21 cellular contexts compared by ENCODE assay signal in the genomic region with DNA sequence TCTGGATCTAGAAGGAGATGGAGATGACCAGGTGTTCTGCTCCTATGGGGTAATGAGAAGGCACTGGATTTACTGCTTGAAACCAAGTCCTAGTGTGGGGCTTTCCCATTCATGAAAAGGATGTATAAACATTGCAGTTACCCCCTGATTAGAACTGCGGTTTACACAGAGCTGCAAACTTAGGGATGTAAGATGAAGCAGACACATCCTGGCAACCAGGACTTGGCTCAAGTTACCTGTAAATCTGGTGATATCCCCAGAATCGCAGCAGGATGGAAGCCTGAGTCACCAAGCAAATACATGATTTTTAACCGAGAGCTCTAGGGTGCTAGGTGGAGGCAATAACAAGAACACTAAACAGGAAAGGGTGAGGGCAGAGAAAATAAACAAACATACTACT.
A peak's percentile ranks its signal among the peaks of the same experiment; 100 is the strongest.
DNase-seq lines count a peak whose midpoint lies in the region; ATAC-seq and TF ChIP-seq lines count a peak whose summit lies in the region.
"Had no signal": no experiment of that assay in that cellular context is flagged by ENCODE, and none has a peak within 500 bp of the region (broad histone marks: within the 10 kb centered on the region; RNA-seq: fewer than 3 reads in every experiment).

No MANE protein-coding gene starts in this region.

- no CpG with 5 or more reads among the region's 3 CpGs for WGBS in IMR-90 (ENCODE audit: extremely low coverage in 2 of 2, insufficient read length in 1 of 2), 2 experiments
- WGBS in esophagus muscularis mucosa: 73% methylated on average over 3 of the region's 3 CpGs
- no CpG with 5 or more reads among the region's 3 CpGs for WGBS in mesendoderm (ENCODE audit: extremely low coverage, insufficient coverage, low lambda C conversion rate)
- WGBS in right cardiac atrium: 85% methylated on average over 3 of the region's 3 CpGs

- no peaks in the 10 kb centered on the region for H3K36me3 ChIP-seq in IMR-90 (ENCODE audit: control insufficient read depth, insufficient read depth, low read length)
- H3K36me3 ChIP-seq in adipocyte (ENCODE audit: control insufficient read depth, insufficient read depth, low read length, severe bottlenecking): no peaks in the 10 kb centered on the region
- no peaks in the 10 kb centered on the region for H3K36me3 ChIP-seq in esophagus muscularis mucosa
- no peaks in the 10 kb centered on the region for H3K36me3 ChIP-seq in mesendoderm (ENCODE audit: control insufficient read depth, insufficient read depth, low read length)
- H3K36me3 ChIP-seq: cardiac muscle cell had no signal

- dilution Hi-C loops in IMR-90 (cut with HindIII; ENCODE audit: low sequenced_read_pairs, unreplicated experiment): no loop called here

- no peak overlapping the region for H4K8ac ChIP-seq in IMR-90 (ENCODE audit: low read depth in 2 of 2, low read length in 2 of 2)
- no peak overlapping the region for H4K8ac ChIP-seq in mesendoderm (ENCODE audit: low read depth, low read length)

- H3K4me1 ChIP-seq in IMR-90 (ENCODE audit: control insufficient read depth, insufficient read depth, low read length) (no peaks in the 10 kb centered on the region), adipocyte (ENCODE audit: control insufficient read depth, insufficient read depth, low read length) (no peaks in the 10 kb centered on the region), esophagus muscularis mucosa (no peaks in the 10 kb centered on the region), mesendoderm (ENCODE audit: control insufficient read depth, low read depth, low read length) (no peaks in the 10 kb centered on the region), right cardiac atrium (ENCODE audit: control insufficient read depth, insufficient read depth, low read length) (no peaks in the 10 kb centered on the region)

- no peak for TF ChIP-seq CTCF in IMR-90 (conservative IDR thresholded peaks at IDR 0.05; ENCODE audit: low read depth, low read length)
- TF ChIP-seq CTCF in esophagus muscularis mucosa (IDR thresholded peaks at IDR 0.05): no peak

- no peaks in the 10 kb centered on the region for H3K27me3 ChIP-seq in IMR-90 (ENCODE audit: control insufficient read depth, insufficient read depth, low read length)
- peaks cover 9% of the 10 kb centered on the region for H3K27me3 ChIP-seq in adipocyte (replicated peaks; ENCODE audit: control insufficient read depth, insufficient read depth, low read length)
- no peaks in the 10 kb centered on the region for H3K27me3 ChIP-seq in esophagus muscularis mucosa
- no peaks in the 10 kb centered on the region for H3K27me3 ChIP-seq in mesendoderm (ENCODE audit: insufficient read depth, low read length, poor library complexity)
- H3K27me3 ChIP-seq in right cardiac atrium (ENCODE audit: control insufficient read depth, insufficient read depth): no peaks in the 10 kb centered on the region
- H3K27me3 ChIP-seq: cardiac muscle cell had no signal

- intact Hi-C loops in IMR-90 (cut with micrococcal nuclease): no loop called here
- intact Hi-C loops in esophagus muscularis mucosa (cut with DNase I): no loop called here
- intact Hi-C loops in left cardiac atrium (cut with DNase I): no loop called here
- intact Hi-C loops in right cardiac atrium (cut with DNase I): no loop called here

- TF ChIP-seq RAD21 in IMR-90 (IDR thresholded peaks at IDR 0.05; ENCODE audit: low read length): no peak

- no peak overlapping the region for H4K91ac ChIP-seq in IMR-90 (ENCODE audit: insufficient read depth, low read depth, low read length)

- H2BK120ac ChIP-seq in IMR-90 (ENCODE audit: low read depth, low read length): no peak overlapping the region
- no peak overlapping the region for H2BK120ac ChIP-seq in mesendoderm (ENCODE audit: low read depth, low read length)

- no peaks in the 10 kb centered on the region for H3K79me1 ChIP-seq in IMR-90 (ENCODE audit: low read depth in 1 of 2, low read length in 2 of 2)
- H3K79me1 ChIP-seq in mesendoderm (ENCODE audit: low read length): no peaks in the 10 kb centered on the region

- no peak overlapping the region for H3K18ac ChIP-seq in IMR-90 (ENCODE audit: low read depth, low read length)
- H3K18ac ChIP-seq in mesendoderm (ENCODE audit: low read length): no peak overlapping the region

- TF ChIP-seq POLR2A in IMR-90 (IDR thresholded peaks at IDR 0.05; ENCODE audit: low read depth, low read length) (no peak), esophagus muscularis mucosa (IDR thresholded peaks at IDR 0.05; ENCODE audit: low read depth) (no peak)

- no peak overlapping the region for H3K4ac ChIP-seq in IMR-90 (ENCODE audit: low read depth, low read length)
- H3K4ac ChIP-seq in mesendoderm (ENCODE audit: low read depth, low read length): no peak overlapping the region

- in situ Hi-C loops in IMR-90 (cut with MboI; ENCODE audit: low sequenced_read_pairs): no loop called here

- POLR2A ChIA-PET in IMR-90 (lab: Charles Lee; ENCODE audit: unreplicated experiment): no interaction called here

- TF ChIP-seq EP300 in esophagus muscularis mucosa (IDR thresholded peaks at IDR 0.05): no peak

- ATAC-seq in IMR-90 (ENCODE audit: low read depth): no peak
- ATAC-seq in left cardiac atrium: no peak
- ATAC-seq in right cardiac atrium: no peak
- ATAC-seq: activated CD8-positive, alpha-beta memory T cell treated with anti-CD3 and anti-CD28 coated beads, Interleukin-2, amount 10 ng/mL, durations not matched to agents 7 days and 5 days; left lobe of liver had no signal

- H2AK9ac ChIP-seq in IMR-90 (replicated peaks; ENCODE audit: low read depth, low read length, poor library complexity): no peak overlapping the region

- no peaks in the 10 kb centered on the region for H3K9me1 ChIP-seq in IMR-90 (ENCODE audit: insufficient read depth, low read length)

- H3K79me2 ChIP-seq in mesendoderm (ENCODE audit: control insufficient read depth, insufficient read depth, low read length): no peaks in the 10 kb centered on the region

- no peak overlapping the region for H3K23ac ChIP-seq in IMR-90 (ENCODE audit: low read depth, low read length)
- no peak overlapping the region for H3K23ac ChIP-seq in mesendoderm (ENCODE audit: low read length)

- DNase-seq in DMS53 (lab: John Stamatoyannopoulos, UW): peak; percentile 83
- DNase-seq in IMR-90: peak; percentile 36
- peak; percentile 14 for DNase-seq in adipocyte (ENCODE audit: low read depth)
- DNase-seq in esophagus muscularis mucosa (ENCODE audit: extremely low spot score): peak; percentile 34
- no peak for DNase-seq in NCI-H524 (lab: John Stamatoyannopoulos, UW)
- DNase-seq in mesendoderm: no peak
- DNase-seq in left cardiac atrium: no peak
- DNase-seq in right cardiac atrium: no peak
- DNase-seq: activated CD4-positive, alpha-beta T cell treated with anti-CD3 and anti-CD28 coated beads for 48 hours; activated CD8-positive, alpha-beta memory T cell treated with anti-CD3 and anti-CD28 coated beads, Interleukin-2, amount 10 ng/mL, durations not matched to agents 7 days and 5 days; DMS 273 treated with DMSO at 0.1 percent for 48 hours; H9; NCI-H146; NCI-H2171; NCI-H69; nephron progenitor cell; OCI-M1; stimulated activated naive CD4-positive, alpha-beta T cell; T-helper 1 cell had no signal

- H2BK5ac ChIP-seq in IMR-90 (ENCODE audit: low read depth, low read length, poor library complexity, severe bottlenecking) (no peak overlapping the region), mesendoderm (ENCODE audit: low read length) (no peak overlapping the region)

- peak overlapping the region; percentile 22; the same call in 1 of the 2 replicates for H3K4me2 ChIP-seq in IMR-90 (ENCODE audit: low read depth, low read length)
- no peak overlapping the region for H3K4me2 ChIP-seq in mesendoderm (ENCODE audit: low read length)

- H2BK15ac ChIP-seq in IMR-90 (ENCODE audit: low read depth, low read length) (no peak overlapping the region), mesendoderm (replicated peaks; ENCODE audit: low read depth) (no peak overlapping the region)

- H2AFZ ChIP-seq in IMR-90 (replicated peaks; ENCODE audit: low read length, poor library complexity): peak overlapping the region; percentile 67

- H3K27ac ChIP-seq in IMR-90 (ENCODE audit: insufficient read depth, low read length) (no peak overlapping the region), esophagus muscularis mucosa (replicated peaks in 1 of 4) (no peak overlapping the region), mesendoderm (ENCODE audit: low read depth, low read length) (no peak overlapping the region), right cardiac atrium (ENCODE audit: low read length) (no peak overlapping the region)
- H3K27ac ChIP-seq: cardiac muscle cell had no signal

- H3K9me3 ChIP-seq in IMR-90 (ENCODE audit: control insufficient read depth, insufficient read depth, low read length) (no peaks in the 10 kb centered on the region), adipocyte (ENCODE audit: control insufficient read depth, low read length) (no peaks in the 10 kb centered on the region), esophagus muscularis mucosa (no peaks in the 10 kb centered on the region), right cardiac atrium (ENCODE audit: control insufficient read depth, low read length) (no peaks in the 10 kb centered on the region)

- no peaks in the 10 kb centered on the region for H4K20me1 ChIP-seq in IMR-90 (ENCODE audit: insufficient read depth, low read length)

- H3K14ac ChIP-seq in IMR-90 (replicated peaks; ENCODE audit: low read depth, low read length): no peak overlapping the region

- no TSS peak for BruUV-seq in IMR-90 (replicated peaks; lab: Mats Ljungman, UMichigan)

- CTCF ChIA-PET in IMR-90 (lab: Yijun Ruan, JAX): no interaction called here

- H3K4me3 ChIP-seq in IMR-90 (ENCODE audit: insufficient read depth, low read depth, low read length) (no peak overlapping the region), adipocyte (ENCODE audit: low read length) (no peak overlapping the region), esophagus muscularis mucosa (no peak overlapping the region), mesendoderm (ENCODE audit: low read length) (no peak overlapping the region), right cardiac atrium (ENCODE audit: low read length) (no peak overlapping the region)
- H3K4me3 ChIP-seq: cardiac muscle cell had no signal

- H2AK5ac ChIP-seq in IMR-90 (ENCODE audit: low read depth, low read length) (no peak overlapping the region), mesendoderm (ENCODE audit: low read length) (no peak overlapping the region)

- no peak overlapping the region for H3K9ac ChIP-seq in IMR-90 (ENCODE audit: low read depth, low read length)
- no peak overlapping the region for H3K9ac ChIP-seq in adipocyte (ENCODE audit: low read length)
- no peak overlapping the region for H3K9ac ChIP-seq in mesendoderm (ENCODE audit: low read length)

- H2BK20ac ChIP-seq in IMR-90 (ENCODE audit: low read depth, low read length): no peak overlapping the region

- no peak overlapping the region for H4K5ac ChIP-seq in IMR-90 (ENCODE audit: low read depth, low read length)
- no peak overlapping the region for H4K5ac ChIP-seq in mesendoderm (ENCODE audit: low read length)

- no peak overlapping the region for H3K56ac ChIP-seq in IMR-90 (ENCODE audit: extremely low read depth, insufficient read depth, low read length)
- H3K56ac ChIP-seq in mesendoderm (ENCODE audit: low read length): no peak overlapping the region

TF ChIP-seq in IMR-90, 13 proteins besides CTCF, POLR2A, EP300 and RAD21 (continues in another document):
- TF ChIP-seq CEBPB (IDR thresholded peaks at IDR 0.05; ENCODE audit: low read depth, low read length): no peak

Comparison
In these comparisons a context has a peak if more than half of its experiments do, and no peak if none do; other contexts are left out.
1. DNase-seq: peak in DMS53 (single experiment), IMR-90 (single experiment), adipocyte (single experiment) and esophagus muscularis mucosa (single experiment); none in NCI-H524 (0 of 2), mesendoderm (single experiment), left cardiac atrium (single experiment) and right cardiac atrium (0 of 3).